Comparison of ENCODE assay signal across 27 cellular contexts in the genomic region with DNA sequence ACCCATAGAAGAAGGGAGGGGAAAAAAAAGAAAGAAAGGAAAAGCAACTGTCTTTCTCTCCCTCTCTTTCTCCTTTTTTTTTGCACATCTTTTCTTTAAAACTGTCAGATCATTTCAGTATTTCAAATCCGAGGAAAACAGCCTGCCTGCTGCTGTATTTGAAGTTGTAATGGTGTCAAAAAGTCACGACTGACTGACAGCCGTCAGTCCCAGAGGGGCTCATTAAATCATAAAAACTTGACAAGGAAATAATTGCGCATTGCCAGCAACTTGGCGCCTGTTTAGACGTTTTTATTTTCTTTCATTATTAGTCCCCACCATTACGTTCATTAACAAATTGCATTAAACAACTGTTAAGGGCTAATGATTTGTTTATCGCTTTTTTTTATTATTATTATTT.
"Had no signal": no experiment of that assay in that cellular context is flagged by ENCODE, and none has a peak within 500 bp of the region (broad histone marks: within the 10 kb centered on the region; RNA-seq: fewer than 3 reads in every experiment).

No MANE protein-coding gene starts in this region.

- FAIRE-seq: endometrium, islet of Langerhans, keratinocyte had no signal

- H3K4me3 Mint-ChIP-seq: dendritic cell treated with granulocyte-macrophage colony-stimulating factor and Interleukin-4, amounts not matched to agents 40 ng/mL and 50 ng/mL, for 4 days; effector memory CD8-positive, alpha-beta T cell; endodermal cell; mesothelial cell of epicardium had no signal

- H3K9me3 ChIP-seq: colonic mucosa, esophagus squamous epithelium, gastrocnemius medialis, heart right ventricle, left lung, lower lobe of right lung, mucosa of descending colon had no signal

- H3K27me3 ChIP-seq: colonic mucosa, esophagus squamous epithelium, gastrocnemius medialis, heart right ventricle, left lung had no signal

- H3K36me3 ChIP-seq: colonic mucosa, esophagus squamous epithelium, gastrocnemius medialis, left lung, lower lobe of right lung had no signal

- H3K4me1 ChIP-seq: colonic mucosa, gastrocnemius medialis had no signal

- ATAC-seq: effector memory CD8-positive, alpha-beta T cell; esophagus mucosa; gastrocnemius medialis; heart right ventricle; left cardiac atrium; left lung; left ventricle myocardium superior; lower lobe of right lung; mucosa of descending colon had no signal

- H3K4me3 ChIP-seq: colonic mucosa, esophagus squamous epithelium, gastrocnemius medialis, heart right ventricle, left lung, lower lobe of right lung, mucosa of descending colon had no signal

- H3K27me3 Mint-ChIP-seq: effector memory CD8-positive, alpha-beta T cell had no signal

- H3K27ac ChIP-seq: colonic mucosa, epithelial cell of prostate, esophagus squamous epithelium, gastrocnemius medialis, heart right ventricle, left lung, lower lobe of right lung had no signal

- DNase-seq: colonic mucosa; cortex of kidney; effector CD8-positive, alpha-beta T cell; effector memory CD8-positive, alpha-beta T cell; endodermal cell; erythroblast; esophagus squamous epithelium; foreskin fibroblast; foreskin melanocyte; gastrocnemius medialis; glutamatergic neuron; head of caudate nucleus; heart right ventricle; hippocampal formation; left cardiac atrium; left lung; left ventricle myocardium superior; lower lobe of right lung; mesenchymal stem cell; mucosa of descending colon had no signal

- H3K9me3 Mint-ChIP-seq: dendritic cell treated with granulocyte-macrophage colony-stimulating factor and Interleukin-4, amounts not matched to agents 40 ng/mL and 50 ng/mL, for 4 days; effector memory CD8-positive, alpha-beta T cell; endodermal cell; mesothelial cell of epicardium had no signal

- H3K27ac Mint-ChIP-seq: dendritic cell treated with granulocyte-macrophage colony-stimulating factor and Interleukin-4, amounts not matched to agents 40 ng/mL and 50 ng/mL, for 4 days; endodermal cell; mesothelial cell of epicardium had no signal
